ENCODE assay signal across 16 cellular contexts in the genomic region with DNA sequence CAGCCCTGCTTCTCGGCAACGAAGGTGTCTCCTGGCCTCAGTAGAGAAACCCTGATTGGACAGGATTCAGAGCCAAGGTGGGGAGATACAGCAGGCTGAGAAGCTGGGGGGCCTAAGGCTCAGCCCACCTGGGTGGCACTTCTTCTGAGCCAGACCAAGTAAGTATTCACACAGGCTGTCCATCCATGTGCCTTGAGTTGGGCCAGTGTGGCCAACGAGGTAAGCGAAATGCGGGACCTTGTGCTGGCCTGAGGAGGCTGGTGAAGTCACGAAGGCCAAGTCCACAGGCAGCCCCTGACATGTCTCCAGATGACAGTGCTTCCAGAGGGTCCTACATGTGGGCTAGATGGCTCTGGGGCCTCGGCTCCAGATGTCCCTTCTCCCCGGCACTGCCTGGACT.
"Had no signal": no experiment of that assay in that cellular context is flagged by ENCODE, and none has a peak within 500 bp of the region (broad histone marks: within the 10 kb centered on the region; RNA-seq: fewer than 3 reads in every experiment).

No MANE protein-coding gene starts in this region.

- H3K4me3 ChIP-seq: right lobe of liver, tibial nerve, uterus had no signal

- H3K36me3 ChIP-seq: right lobe of liver, uterus had no signal

- H3K9me3 Mint-ChIP-seq: nephron progenitor cell had no signal

- H3K4me1 ChIP-seq: right lobe of liver had no signal

- FAIRE-seq: astrocyte, bronchial epithelial cell had no signal

- H3K27ac ChIP-seq: right lobe of liver had no signal

- H3K4me3 Mint-ChIP-seq: activated CD8-positive, alpha-beta memory T cell treated with anti-CD3 and anti-CD28 coated beads, Interleukin-2, amount 10 ng/mL, durations not matched to agents 7 days and 5 days; nephron progenitor cell had no signal

- H3K9me3 ChIP-seq: right lobe of liver, tibial nerve, uterus had no signal

- DNase-seq: activated CD4-positive, alpha-beta T cell treated with anti-CD3 and anti-CD28 coated beads, Interleukin-2, amount 50 U/mL, for 1 hour; activated CD8-positive, alpha-beta memory T cell treated with anti-CD3 and anti-CD28 coated beads, Interleukin-2, amount 10 ng/mL, durations not matched to agents 7 days and 5 days; activated effector memory CD4-positive, alpha-beta T cell treated with anti-CD3 and anti-CD28 coated beads, Interleukin-2, amount 50 U/mL, for 16 hours; activated T-cell treated with anti-CD3 and anti-CD28 coated beads, Interleukin-2, amount 50 U/mL, for 1 hour; left colon; mammary epithelial cell; nephron progenitor cell; occipital lobe; T1000; uterus had no signal

- H3K27me3 Mint-ChIP-seq: activated CD8-positive, alpha-beta memory T cell treated with anti-CD3 and anti-CD28 coated beads, Interleukin-2, amount 10 ng/mL, durations not matched to agents 7 days and 5 days had no signal

- H3K27ac Mint-ChIP-seq: activated CD8-positive, alpha-beta memory T cell treated with anti-CD3 and anti-CD28 coated beads, Interleukin-2, amount 10 ng/mL, durations not matched to agents 7 days and 5 days; nephron progenitor cell; progenitor cell of endocrine pancreas had no signal

- H3K27me3 ChIP-seq: right lobe of liver, tibial nerve, uterus had no signal

- ATAC-seq: activated CD4-positive, CD25-positive, alpha-beta regulatory T cell treated with anti-CD3 and anti-CD28 coated beads, Interleukin-2, amount 50 U/mL, for 24 hours; activated CD8-positive, alpha-beta memory T cell treated with anti-CD3 and anti-CD28 coated beads, Interleukin-2, amount 10 ng/mL, durations not matched to agents 7 days and 5 days; left colon; right lobe of liver had no signal
